In the genomic region with DNA sequence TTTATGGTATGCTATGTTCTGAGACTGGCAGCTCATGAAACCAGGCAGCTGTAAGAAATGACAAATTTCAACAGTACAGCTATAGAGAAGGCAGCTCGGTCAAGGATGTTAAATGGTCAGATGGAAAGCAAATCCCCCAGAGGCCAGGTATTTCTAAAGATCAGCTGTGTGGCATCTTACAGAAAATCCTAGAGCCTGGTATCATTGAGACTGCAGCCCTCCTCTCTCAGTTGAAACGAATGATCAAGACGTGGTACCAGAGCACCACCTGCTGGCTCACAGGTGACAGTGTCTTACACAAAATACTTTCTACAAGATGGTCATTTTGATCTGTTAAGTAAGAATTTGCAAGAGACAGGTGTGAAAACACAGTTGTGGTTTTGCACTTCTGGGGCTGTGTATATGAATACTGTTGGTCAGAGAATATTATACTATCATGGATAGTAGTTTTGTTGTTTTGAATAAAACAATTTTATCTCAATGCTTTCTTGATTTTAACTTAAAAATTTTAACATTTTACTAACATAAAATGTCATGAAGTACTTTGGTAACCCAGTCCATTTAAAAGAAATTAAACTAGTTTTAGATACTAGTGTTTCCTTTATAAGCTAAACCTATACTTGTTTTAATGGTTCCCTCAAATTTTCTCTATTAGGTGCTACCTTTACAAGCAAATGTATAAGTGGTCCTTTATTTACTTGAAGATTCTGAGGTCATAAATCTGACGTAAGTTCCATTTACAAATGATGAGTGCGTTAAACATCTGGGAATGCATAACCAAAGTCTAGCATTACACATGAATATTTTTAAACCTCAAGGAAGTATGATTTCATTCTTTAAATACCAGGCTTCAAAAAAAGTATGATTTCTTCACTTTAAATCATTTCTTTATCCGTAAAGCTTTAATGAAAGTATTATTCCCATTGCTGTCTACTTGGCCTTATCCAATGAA, we compare ENCODE assay signal across 9 cellular contexts.
DNase-seq lines count a peak whose midpoint lies in the region; ATAC-seq, FAIRE-seq and TF ChIP-seq lines count a peak whose summit lies in the region.
"Had no signal": no experiment of that assay in that cellular context is flagged by ENCODE, and none has a peak within 500 bp of the region (broad histone marks: within the 10 kb centered on the region; RNA-seq: fewer than 3 reads in every experiment).

No MANE protein-coding gene starts in this region.

- H3K4me1 ChIP-seq in ascending aorta = peaks cover 0 to 35% of the 10 kb centered on the region in 2 donors
- H3K4me1 ChIP-seq: BLaER1 had no signal

- TF ChIP-seq CTCF in LNCaP clone FGC (IDR thresholded peaks at IDR 0.05; ENCODE audit: control insufficient read depth, extremely low read depth, insufficient read depth) = peak; percentile 96
- peak; percentile 74 to 85 (median 84) for TF ChIP-seq CTCF in ascending aorta (IDR thresholded peaks at IDR 0.05)

- H3K36me3 ChIP-seq in ascending aorta = no peaks in the 10 kb centered on the region
- H3K36me3 ChIP-seq: BLaER1 had no signal

- H3K9me3 ChIP-seq in ascending aorta = no peaks in the 10 kb centered on the region
- H3K9me3 ChIP-seq: BLaER1 had no signal

- FAIRE-seq in H54 (lab: Jason Lieb, UNC) = no peak

- DNase-seq in DMS 273 (lab: John Stamatoyannopoulos, UW; ENCODE audit: unreplicated experiment) (peak; percentile 67), DMS 273 treated with DMSO at 0.1 percent for 48 hours (lab: John Stamatoyannopoulos, UW) (no peak), H54 (ENCODE audit: insufficient read length, low spot score) (peak; percentile 24), LNCaP clone FGC (ENCODE audit: low read depth) (no peak), SK-N-DZ (ENCODE audit: low spot score) (peak; percentile 76), ascending aorta (ENCODE audit: low spot score in 2 of 2) (peak in 1 of 2 donors; percentile 79), hepatic stellate cell (ENCODE audit: low spot score) (peak; percentile 60), sciatic nerve (ENCODE audit: low spot score) (peak; percentile 87)

- H3K4me3 ChIP-seq in LNCaP clone FGC (ENCODE audit: low read depth, low read length) (no peak overlapping the region), ascending aorta (peak overlapping the region; percentile 1 to 37)
- H3K4me3 ChIP-seq: BLaER1 had no signal

- H3K27ac ChIP-seq in ascending aorta = peak overlapping the region; percentile 61 to 71
- H3K27ac ChIP-seq: BLaER1 had no signal

- TF ChIP-seq POLR2A in H54 (IDR thresholded peaks at IDR 0.05; ENCODE audit: low read depth, low read length) = no peak

- peak; percentile 80 for ATAC-seq in sciatic nerve

- intact Hi-C loops in ascending aorta (cut with DNase I) = loop anchor here (1.0 kb wide), 2 partner anchors 47 to 402 kb away; no protein-coding TSS in a partner anchor
- intact Hi-C loops in sciatic nerve (cut with DNase I) = no loop called here

- H3K27me3 ChIP-seq in ascending aorta = no peaks in the 10 kb centered on the region
- H3K27me3 ChIP-seq: BLaER1 had no signal

Comparison
In these comparisons a context has a peak if more than half of its experiments do, and no peak if none do; other contexts are left out.
1. DNase-seq: peak in DMS 273 (single experiment), H54 (single experiment), SK-N-DZ (single experiment), hepatic stellate cell (single experiment) and sciatic nerve (single experiment); none in DMS 273 treated with DMSO at 0.1 percent for 48 hours (single experiment) and LNCaP clone FGC (single experiment).